In genomic region chr7:139656387-139656786, GRCh38 we compare ENCODE assay signal across 26 cellular contexts.
DNase-seq lines count a peak whose midpoint lies in the region; TF ChIP-seq lines count a peak whose summit lies in the region.
"Had no signal": no experiment of that assay in that cellular context is flagged by ENCODE, and none has a peak within 500 bp of the region (broad histone marks: within the 10 kb centered on the region; RNA-seq: fewer than 3 reads in every experiment).

No MANE protein-coding gene starts in this region.

- peaks cover 63 to 81% of the 10 kb centered on the region in 2 donors for H3K4me1 Mint-ChIP-seq in immature natural killer cell

- H3K79me2 ChIP-seq in mammary epithelial cell (ENCODE audit: insufficient read depth, low read length), result peaks cover 75% of the 10 kb centered on the region

- no peaks in the 10 kb centered on the region for H3K36me3 ChIP-seq in mammary epithelial cell (ENCODE audit: insufficient read depth, low read length)

- peaks cover 0 to 3% (median under 1%) of the 10 kb centered on the region in 3 donors for H3K36me3 Mint-ChIP-seq in immature natural killer cell

- H3K27ac Mint-ChIP-seq in immature natural killer cell, result peak overlapping the region; percentile 26 to 83 (median 68)
- H3K27ac Mint-ChIP-seq: HFFc6 had no signal

- no peaks in the 10 kb centered on the region for H3K27me3 ChIP-seq in mammary epithelial cell (ENCODE audit: insufficient read depth, low read length)
- H3K27me3 ChIP-seq: esophagus squamous epithelium had no signal

- no peaks in the 10 kb centered on the region for H3K9me3 Mint-ChIP-seq in immature natural killer cell
- H3K9me3 Mint-ChIP-seq: activated T-cell treated with anti-CD3 and anti-CD28 coated beads, Interleukin-2, amount 50 U/mL, for 24 hours; HFFc6; stimulated activated naive CD8-positive, alpha-beta T cell treated with anti-CD3 and anti-CD28 coated beads, Interleukin-15, amount 100 ng/mL, for 72 hours had no signal

- no peak overlapping the region for H3K4me3 Mint-ChIP-seq in immature natural killer cell
- H3K4me3 Mint-ChIP-seq: activated T-cell treated with anti-CD3 and anti-CD28 coated beads, Interleukin-2, amount 50 U/mL, for 24 hours; HFFc6; stimulated activated naive CD8-positive, alpha-beta T cell treated with anti-CD3 and anti-CD28 coated beads, Interleukin-15, amount 100 ng/mL, for 72 hours had no signal

- no TSS peak for BruUV-seq in mammary epithelial cell (replicated peaks; lab: Mats Ljungman, UMichigan)

- CTCF ChIA-PET in RWPE1 (lab: Yijun Ruan, JAX), result no interaction called here
- CTCF ChIA-PET in mammary epithelial cell (lab: Charles Lee; ENCODE audit: low non-redundant PET), result no interaction called here

- H3K9ac ChIP-seq in mammary epithelial cell (ENCODE audit: insufficient read depth, low read length), result no peak overlapping the region
- H3K9ac ChIP-seq: KMS-11 had no signal

- peak overlapping the region; percentile 74 for H3K27ac ChIP-seq in RWPE1
- H3K27ac ChIP-seq in mammary epithelial cell (ENCODE audit: insufficient read depth, low read depth, low read length), result peak overlapping the region; percentile 48
- H3K27ac ChIP-seq: esophagus squamous epithelium, KMS-11 had no signal

- 3% methylated on average over 6 of the region's 6 CpGs for WGBS in mammary epithelial cell (ENCODE audit: low coverage, missing lambda C conversion rate)

- no peaks in the 10 kb centered on the region for H3K9me3 ChIP-seq in mammary epithelial cell (replicated peaks; ENCODE audit: insufficient read depth, low read length)
- H3K9me3 ChIP-seq: Caco-2, esophagus squamous epithelium had no signal

- intact Hi-C loops in mammary epithelial cell (cut with micrococcal nuclease), result loop anchor here (1.0 kb wide), 1 partner anchor 25 kb away; no protein-coding TSS in a partner anchor

- H3K4me1 ChIP-seq in mammary epithelial cell (ENCODE audit: insufficient read depth, low read length), result peaks cover 59% of the 10 kb centered on the region

- H3K4me2 ChIP-seq in mammary epithelial cell (ENCODE audit: insufficient read depth, low read depth, low read length), result peak overlapping the region; percentile 64
- H3K4me2 ChIP-seq: KMS-11 had no signal

- dilution Hi-C loops in mammary epithelial cell (cut with HindIII; ENCODE audit: low sequenced_read_pairs), result no loop called here

- no peak overlapping the region for H3K4me3 ChIP-seq in mammary epithelial cell (replicated peaks in 1 of 3; ENCODE audit: insufficient read depth in 1 of 3, low read depth in 2 of 3, low read length in 3 of 3)
- H3K4me3 ChIP-seq: esophagus squamous epithelium had no signal

- POLR2A ChIA-PET in RWPE1 (lab: Yijun Ruan, JAX; ENCODE audit: low non-redundant PET), result no interaction called here

- DNase-seq in RWPE1 (ENCODE audit: low spot score) (no peak), mammary epithelial cell (peak; percentile 83), immature natural killer cell (no peak), retina (peak; percentile 4), SK-N-DZ (ENCODE audit: low spot score) (no peak), anterior cingulate cortex (lab: John Stamatoyannopoulos, UW) (no peak)
- DNase-seq in stimulated activated naive CD4-positive, alpha-beta T cell (lab: John Stamatoyannopoulos, UW), result no peak
- DNase-seq in activated CD4-positive, alpha-beta T cell treated with anti-CD3 and anti-CD28 coated beads for 4 hours, result no peak
- DNase-seq: activated CD8-positive, alpha-beta memory T cell treated with anti-CD3 and anti-CD28 coated beads for 24 hours; activated naive CD4-positive, alpha-beta T cell; activated T-cell treated with anti-CD3 and anti-CD28 coated beads, Interleukin-2, amount 50 U/mL, for 24 hours; aorta; Caco-2; DMS79 treated with DMSO at 0.1 percent for 48 hours; effector memory CD4-positive, alpha-beta T cell; esophagus squamous epithelium; HFFc6; left ventricle myocardium superior; MV-4-11; NCI-H1694 treated with DMSO at 0.1 percent for 48 hours; OCI-M1; stimulated activated CD4-positive, alpha-beta T cell treated with anti-CD3 and anti-CD28 coated beads, Interleukin-4, amount 100 ng/mL, for 1 hour; stimulated activated naive CD8-positive, alpha-beta T cell treated with anti-CD3 and anti-CD28 coated beads, Interleukin-15, amount 100 ng/mL, for 72 hours; T-helper 1 cell; trophoblast cell had no signal

- H3K27me3 Mint-ChIP-seq in immature natural killer cell (ENCODE audit: low read depth in 3 of 3), result peaks cover 0 to 5% (median 2%) of the 10 kb centered on the region in 3 donors
- H3K27me3 Mint-ChIP-seq: activated T-cell treated with anti-CD3 and anti-CD28 coated beads, Interleukin-2, amount 50 U/mL, for 24 hours; stimulated activated naive CD8-positive, alpha-beta T cell treated with anti-CD3 and anti-CD28 coated beads, Interleukin-15, amount 100 ng/mL, for 72 hours had no signal

- no peak for TF ChIP-seq CTCF in RWPE1 (conservative IDR thresholded peaks at IDR 0.05; ENCODE audit: low read depth)
- no peak for TF ChIP-seq CTCF in mammary epithelial cell (conservative IDR thresholded peaks at IDR 0.05 in 1 of 2, IDR thresholded peaks at IDR 0.05 in 1 of 2; ENCODE audit: extremely low read depth in 1 of 2, insufficient read depth in 1 of 2, low read depth in 1 of 2, low read length in 2 of 2)

- H2AFZ ChIP-seq in mammary epithelial cell (ENCODE audit: low read depth, low read length), result peak overlapping the region; percentile 39

- no peaks in the 10 kb centered on the region for H4K20me1 ChIP-seq in mammary epithelial cell (ENCODE audit: insufficient read depth, low read length)

- in situ Hi-C loops in mammary epithelial cell (cut with MboI; ENCODE audit: low sequenced_read_pairs in 2 of 2), result no loop called here

Comparison
In these comparisons a context has a peak if more than half of its experiments do, and no peak if none do; other contexts are left out.
1. DNase-seq: peak in mammary epithelial cell (single experiment) and retina (single experiment); none in RWPE1 (single experiment), immature natural killer cell (0 of 3), SK-N-DZ (single experiment), anterior cingulate cortex (0 of 58), stimulated activated naive CD4-positive, alpha-beta T cell (0 of 6) and activated CD4-positive, alpha-beta T cell treated with anti-CD3 and anti-CD28 coated beads for 4 hours (0 of 2).